In genomic region chr5:139194486-139194885, GRCh38 we compare ENCODE assay signal across 21 cellular contexts. TPM values are rescaled to one million over a fixed set of nuclear protein-coding genes. Genes with fewer than 3 reads are reported as not detected.
DNase-seq lines count a peak whose midpoint lies in the region; ATAC-seq and TF ChIP-seq lines count a peak whose summit lies in the region.
"Had no signal": no experiment of that assay in that cellular context is flagged by ENCODE, and none has a peak within 500 bp of the region (broad histone marks: within the 10 kb centered on the region; RNA-seq: fewer than 3 reads in every experiment).

No MANE protein-coding gene starts in this region.

- ATAC-seq in right cardiac atrium, result no peak

- H3K36me3 Mint-ChIP-seq in CD4-positive, alpha-beta memory T cell, result peaks cover 5 to 15% of the 10 kb centered on the region in 2 donors
- peaks cover 0 to 8% (median 4%) of the 10 kb centered on the region in 3 donors for H3K36me3 Mint-ChIP-seq in immature natural killer cell

- no TSS peak for BruUV-seq in A673 (replicated peaks; lab: Mats Ljungman, UMichigan)

- no peaks in the 10 kb centered on the region for H3K36me3 ChIP-seq in CD4-positive, alpha-beta memory T cell (ENCODE audit: insufficient read depth, low read length)
- peaks cover 0 to 14% of the 10 kb centered on the region in 2 experiments; a peak in 2 of 3 replicates for H3K36me3 ChIP-seq in HEK293 (ENCODE audit: control insufficient read depth in 2 of 2, insufficient read depth in 1 of 2, low read length in 2 of 2)
- H3K36me3 ChIP-seq in WERI-Rb-1, result peaks cover 17% of the 10 kb centered on the region
- H3K36me3 ChIP-seq in A673 (ENCODE audit: insufficient read depth, low read length, poor library complexity, severe bottlenecking), result peaks cover 4% of the 10 kb centered on the region
- H3K36me3 ChIP-seq: SJCRH30 had no signal

- H3K4me1 Mint-ChIP-seq in CD4-positive, alpha-beta memory T cell, result peaks cover 17 to 33% (median 24%) of the 10 kb centered on the region in 4 donors
- H3K4me1 Mint-ChIP-seq in immature natural killer cell, result peaks cover 24 to 37% of the 10 kb centered on the region in 2 donors

- CTCF ChIA-PET in CD4-positive, alpha-beta memory T cell (lab: Charles Lee; ENCODE audit: partially characterized antibody), result interaction anchor here (0.7 kb wide), 1 partner anchor 559 kb away, joined by 3 read pairs; no protein-coding TSS in a partner anchor
- CTCF ChIA-PET in HEK293 (lab: Yijun Ruan, JAX) (interaction anchor here (0.8 to 1.0 kb wide), 2 partner anchors 37 to 78 kb away, joined by 3 read pairs; no protein-coding TSS in a partner anchor), A673 (lab: Charles Lee) (no interaction called here)

- H3K27ac ChIP-seq in CD4-positive, alpha-beta memory T cell (ENCODE audit: low read depth, low read length), result no peak overlapping the region
- H3K27ac ChIP-seq in HEK293 (ENCODE audit: extremely low read depth, low read depth, low read length) (no peak overlapping the region), WERI-Rb-1 (peak overlapping the region; percentile 76), A673 (ENCODE audit: low read depth, low read length, poor library complexity, severe bottlenecking) (no peak overlapping the region), right cardiac atrium (ENCODE audit: low read length) (no peak overlapping the region)
- H3K27ac ChIP-seq: A549, Peyer's patch, SJCRH30 had no signal

- H3K4me3 ChIP-seq in CD4-positive, alpha-beta memory T cell (ENCODE audit: low read length in 2 of 2), result no peak overlapping the region
- H3K4me3 ChIP-seq in HEK293 (ENCODE audit: low read depth, low read length) (no peak overlapping the region), WERI-Rb-1 (ENCODE audit: low read depth, low read length) (no peak overlapping the region), A673 (ENCODE audit: low read depth, low read length, poor library complexity, severe bottlenecking) (no peak overlapping the region), right cardiac atrium (ENCODE audit: low read length) (no peak overlapping the region)
- H3K4me3 ChIP-seq: A549, K562, MG63, Peyer's patch, SJCRH30 had no signal

- peak overlapping the region in 4 of 7 donors; percentile 2 to 46 (median 9) for H3K27ac Mint-ChIP-seq in CD4-positive, alpha-beta memory T cell
- H3K27ac Mint-ChIP-seq in immature natural killer cell, result peak overlapping the region in 4 of 6 donors; percentile 14 to 51 (median 39)
- H3K27ac Mint-ChIP-seq: CD4-positive, CD25-positive, alpha-beta regulatory T cell had no signal

- no peaks in the 10 kb centered on the region for H3K27me3 ChIP-seq in CD4-positive, alpha-beta memory T cell (ENCODE audit: insufficient read depth, low read length)
- H3K27me3 ChIP-seq in WERI-Rb-1 (ENCODE audit: insufficient read depth, low read depth, severe bottlenecking) (no peaks in the 10 kb centered on the region), A673 (replicated peaks; ENCODE audit: insufficient read depth, low read depth, low read length, poor library complexity) (no peaks in the 10 kb centered on the region), right cardiac atrium (ENCODE audit: control insufficient read depth, insufficient read depth) (no peaks in the 10 kb centered on the region)
- H3K27me3 ChIP-seq: MG63, Peyer's patch, SJCRH30 had no signal

- no peaks in the 10 kb centered on the region for H3K27me3 Mint-ChIP-seq in CD4-positive, alpha-beta memory T cell
- H3K27me3 Mint-ChIP-seq in immature natural killer cell (ENCODE audit: low read depth in 3 of 3), result peaks cover 2 to 7% (median 2%) of the 10 kb centered on the region in 3 donors
- H3K27me3 Mint-ChIP-seq: CD4-positive, CD25-positive, alpha-beta regulatory T cell had no signal

- H3K9me3 ChIP-seq in CD4-positive, alpha-beta memory T cell (ENCODE audit: control insufficient read depth in 1 of 2, low read length in 2 of 2), result no peaks in the 10 kb centered on the region
- H3K9me3 ChIP-seq in HEK293 (ENCODE audit: control insufficient read depth, insufficient read depth, low read depth, low read length) (no peaks in the 10 kb centered on the region), WERI-Rb-1 (ENCODE audit: severe bottlenecking) (no peaks in the 10 kb centered on the region), A673 (ENCODE audit: low read depth, low read length, poor library complexity, severe bottlenecking) (no peaks in the 10 kb centered on the region), right cardiac atrium (ENCODE audit: control insufficient read depth, low read length) (no peaks in the 10 kb centered on the region)
- H3K9me3 ChIP-seq: A549, MG63, Peyer's patch, SJCRH30 had no signal

- no peak for TF ChIP-seq CTCF in HEK293 (tag by site-specific recombination; IDR thresholded peaks at IDR 0.05)
- no peak for TF ChIP-seq CTCF in WERI-Rb-1 (IDR thresholded peaks at IDR 0.05; ENCODE audit: low read depth, low read length)
- TF ChIP-seq CTCF in A673 (conservative IDR thresholded peaks at IDR 0.05; ENCODE audit: low read depth, low read length), result no peak

- H3K9me3 Mint-ChIP-seq in CD4-positive, alpha-beta memory T cell, result peaks cover 0 to 2% (median 0%) of the 10 kb centered on the region in 8 donors
- no peaks in the 10 kb centered on the region for H3K9me3 Mint-ChIP-seq in immature natural killer cell

- peaks cover 13% of the 10 kb centered on the region for H3K4me1 ChIP-seq in CD4-positive, alpha-beta memory T cell (ENCODE audit: insufficient read depth, low read length)
- H3K4me1 ChIP-seq in HEK293 (ENCODE audit: control insufficient read depth, insufficient read depth, low read length) (peaks cover 9% of the 10 kb centered on the region), A673 (ENCODE audit: insufficient read depth, low read length, poor library complexity, severe bottlenecking) (no peaks in the 10 kb centered on the region), right cardiac atrium (ENCODE audit: control insufficient read depth, insufficient read depth, low read length) (peaks cover 2% of the 10 kb centered on the region)
- H3K4me1 ChIP-seq: SJCRH30 had no signal

- DNase-seq in CD4-positive, alpha-beta memory T cell, result no peak
- DNase-seq in WERI-Rb-1 (peak; percentile 83), immature natural killer cell (no peak), AG20443 (ENCODE audit: low spot score) (no peak), A673 (ENCODE audit: low spot score) (no peak), right cardiac atrium (no peak)
- no peak for DNase-seq in activated CD4-positive, CD25-positive, alpha-beta regulatory T cell (lab: John Stamatoyannopoulos, UW)
- DNase-seq: COR-L47, MG63, NCI-H1417, NCI-H187 treated with DMSO at 0.1 percent for 48 hours, NCI-H2107, NCI-H2227 treated with DMSO at 0.1 percent for 48 hours, NCI-H510A, NCI-H774, Peyer's patch, SJCRH30 had no signal

- intact Hi-C loops in CD4-positive, alpha-beta memory T cell (cut with micrococcal nuclease), result loop anchor here (10.0 kb wide), 1 partner anchor 920 kb away; the partner anchor contains the start of gene PURA
- intact Hi-C loops in A673 (cut with micrococcal nuclease; ENCODE audit: unreplicated experiment) (no loop called here), right cardiac atrium (cut with DNase I) (no loop called here)

- H3K4me3 Mint-ChIP-seq in CD4-positive, alpha-beta memory T cell, result peak overlapping the region in 1 of 8 donors; percentile 37
- no peak overlapping the region for H3K4me3 Mint-ChIP-seq in immature natural killer cell

- POLR2A ChIA-PET in CD4-positive, alpha-beta memory T cell (lab: Charles Lee; ENCODE audit: partially characterized antibody), result no interaction called here
- POLR2A ChIA-PET in HEK293 (lab: Yijun Ruan, JAX), result interaction anchor here (1.1 kb wide), 1 partner anchor 147 kb away, joined by 3 read pairs; the partner anchor contains the start of gene PAIP2
- POLR2A ChIA-PET in A673 (lab: Charles Lee; ENCODE audit: low non-redundant PET), result no interaction called here

- WGBS in right cardiac atrium, result 89% methylated on average over 3 of the region's 3 CpGs

TF ChIP-seq in HEK293, 187 proteins besides CTCF, POLR2A, EP300 and RAD21:
- TF ChIP-seq ZNF639 (tag by site-specific recombination; IDR thresholded peaks at IDR 0.05), result no peak
- peak; percentile 3; the same call in 1 of the 2 replicates for TF ChIP-seq PRDM1 (tag by site-specific recombination; IDR thresholded peaks at IDR 0.05)

RNA-seq across cellular contexts. Expression of gene SIL1, which starts 3.7 kb away (rescaled TPM):
- total RNA-seq in CD4-positive, alpha-beta memory T cell, result 10 to 100 TPM; 16.4 to 16.7 TPM
- polyA plus RNA-seq in CD4-positive, alpha-beta memory T cell, result 10 to 100 TPM; 12.2 to 12.3 TPM
- polyA plus RNA-seq in immature natural killer cell, result 10 to 100 TPM; 22.0 to 22.7 (median 22.1) TPM
- 18.7 and 22.0 TPM in 2 replicates for total RNA-seq in A673 (2021)
- total RNA-seq in right cardiac atrium, result 10 to 100 TPM; 43.4 to 51.6 (median 43.7) TPM
- 44.4 TPM for polyA plus RNA-seq in right cardiac atrium
